Comparison of ENCODE assay signal across 14 cellular contexts in genomic region chr4:184148871-184149637, GRCh38.
"Had no signal": no experiment of that assay in that cellular context is flagged by ENCODE, and none has a peak within 500 bp of the region (broad histone marks: within the 10 kb centered on the region; RNA-seq: fewer than 3 reads in every experiment).

No MANE protein-coding gene starts in this region.

- H3K4me3 Mint-ChIP-seq: endodermal cell, memory B cell, nephron had no signal

- H3K4me3 ChIP-seq: heart left ventricle, upper lobe of left lung had no signal

- H3K27ac Mint-ChIP-seq: endodermal cell, memory B cell, nephron had no signal

- H3K27me3 ChIP-seq: heart left ventricle, upper lobe of left lung had no signal

- DNase-seq: activated CD4-positive, alpha-beta T cell treated with anti-CD3 and anti-CD28 coated beads, Interleukin-2, amount 50 U/mL, for 4 hours; activated CD8-positive, alpha-beta memory T cell treated with anti-CD3 and anti-CD28 coated beads, Interleukin-2, amount 50 U/mL, for 4 hours; activated naive CD8-positive, alpha-beta T cell treated with anti-CD3 and anti-CD28 coated beads, Interleukin-2, amount 10 ng/mL, durations not matched to agents 7 days and 5 days; activated T-cell treated with anti-CD3 and anti-CD28 coated beads, Interleukin-2, amount 50 U/mL, for 72 hours; anterior cingulate cortex; endodermal cell; heart left ventricle; stimulated activated CD4-positive, alpha-beta T cell treated with anti-CD3 and anti-CD28 coated beads, Interleukin-4, amount 100 ng/mL, for 1 hour; stimulated activated CD8-positive, alpha-beta memory T cell treated with anti-CD3 and anti-CD28 coated beads, Interleukin-4, amount 100 ng/mL, for 48 hours; stimulated activated naive CD8-positive, alpha-beta T cell treated with anti-CD3 and anti-CD28 coated beads, Interleukin-15, Interleukin-2, amounts not matched to agents 100 U/mL and 50 U/mL, for 24 hours; upper lobe of left lung had no signal

- H3K9me3 Mint-ChIP-seq: activated naive CD8-positive, alpha-beta T cell treated with anti-CD3 and anti-CD28 coated beads, Interleukin-2, amount 10 ng/mL, durations not matched to agents 7 days and 5 days; activated T-cell treated with anti-CD3 and anti-CD28 coated beads, Interleukin-2, amount 50 U/mL, for 72 hours; endodermal cell; memory B cell; nephron had no signal

- H3K36me3 ChIP-seq: heart left ventricle, upper lobe of left lung had no signal

- ATAC-seq: activated CD4-positive, CD25-positive, alpha-beta regulatory T cell treated with anti-CD3 and anti-CD28 coated beads, Interleukin-2, amount 50 U/mL, for 24 hours; stimulated activated naive CD8-positive, alpha-beta T cell treated with anti-CD3 and anti-CD28 coated beads, Interleukin-15, Interleukin-2, amounts not matched to agents 100 U/mL and 50 U/mL, for 24 hours had no signal

- H3K36me3 Mint-ChIP-seq: activated naive CD8-positive, alpha-beta T cell treated with anti-CD3 and anti-CD28 coated beads, Interleukin-2, amount 10 ng/mL, durations not matched to agents 7 days and 5 days; memory B cell had no signal

- H3K9me3 ChIP-seq: heart left ventricle, upper lobe of left lung had no signal
